ENCODE assay signal across 15 cellular contexts in the genomic region with DNA sequence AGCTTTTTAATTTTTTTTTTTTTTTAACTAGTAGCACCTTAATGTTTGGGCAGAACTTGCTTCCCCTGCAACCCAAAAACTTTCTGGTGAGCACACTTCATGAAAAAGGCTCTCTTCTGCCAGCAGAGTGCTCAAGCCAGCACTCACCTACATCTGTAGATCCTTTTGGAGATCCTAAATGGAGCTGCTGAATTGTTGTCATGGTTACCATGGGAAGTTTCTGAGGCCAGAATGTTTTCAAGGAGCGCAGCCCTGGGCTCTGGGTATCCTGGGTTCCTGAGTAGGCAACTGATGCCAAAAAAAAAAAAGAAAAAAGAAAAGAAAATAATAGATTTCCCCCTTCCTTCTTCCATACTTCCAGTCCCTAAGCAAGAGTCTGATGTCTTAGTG. TPM values are rescaled to one million over a fixed set of nuclear protein-coding genes. Genes with fewer than 3 reads are reported as not detected.
DNase-seq lines count a peak whose midpoint lies in the region; ATAC-seq and TF ChIP-seq lines count a peak whose summit lies in the region.
"Had no signal": no experiment of that assay in that cellular context is flagged by ENCODE, and none has a peak within 500 bp of the region (broad histone marks: within the 10 kb centered on the region; RNA-seq: fewer than 3 reads in every experiment).

No MANE protein-coding gene starts in this region.

- H4K91ac ChIP-seq in neuronal stem cell (ENCODE audit: low read depth, low read length, poor library complexity): no peak overlapping the region

- H2BK15ac ChIP-seq in neuronal stem cell (ENCODE audit: low read length): no peak overlapping the region

- H3K9ac ChIP-seq in OCI-LY1 (ENCODE audit: low read length): no peak overlapping the region
- H3K9ac ChIP-seq in neuronal stem cell (ENCODE audit: low read depth, low read length, poor library complexity): no peak overlapping the region

- H3K4me2 ChIP-seq in OCI-LY1 (ENCODE audit: low read length) (no peak overlapping the region), neuronal stem cell (ENCODE audit: insufficient read depth, low read length, poor library complexity, severe bottlenecking) (no peak overlapping the region)

- peaks cover 13% of the 10 kb centered on the region for H3K9me3 Mint-ChIP-seq in activated CD4-positive, alpha-beta T cell treated with anti-CD3 and anti-CD28 coated beads, Interleukin-2, amount 10 ng/mL, durations not matched to agents 24 days and 14 days
- H3K9me3 Mint-ChIP-seq in effector memory CD8-positive, alpha-beta T cell: no peaks in the 10 kb centered on the region
- peaks cover 6% of the 10 kb centered on the region for H3K9me3 Mint-ChIP-seq in stimulated activated effector memory CD8-positive, alpha-beta T cell treated with anti-CD3 and anti-CD28 coated beads, Interleukin-12 subunit alpha, Interleukin-12 subunit beta, amount 100 ng/mL, for 72 hours
- H3K9me3 Mint-ChIP-seq: endodermal cell had no signal

- peaks cover 18% of the 10 kb centered on the region for H3K36me3 Mint-ChIP-seq in activated CD4-positive, alpha-beta T cell treated with anti-CD3 and anti-CD28 coated beads, Interleukin-2, amount 10 ng/mL, durations not matched to agents 24 days and 14 days (ENCODE audit: low read depth)
- peaks cover 14% of the 10 kb centered on the region for H3K36me3 Mint-ChIP-seq in effector memory CD8-positive, alpha-beta T cell (ENCODE audit: insufficient read depth)
- peaks cover 6% of the 10 kb centered on the region for H3K36me3 Mint-ChIP-seq in stimulated activated effector memory CD8-positive, alpha-beta T cell treated with anti-CD3 and anti-CD28 coated beads, Interleukin-12 subunit alpha, Interleukin-12 subunit beta, amount 100 ng/mL, for 72 hours

- no peaks in the 10 kb centered on the region for H4K20me1 ChIP-seq in OCI-LY1 (ENCODE audit: insufficient read depth, low read length)

- H3K14ac ChIP-seq in neuronal stem cell (ENCODE audit: low read length): no peak overlapping the region

- H3K23ac ChIP-seq in neuronal stem cell (ENCODE audit: low read depth, low read length, poor library complexity): no peak overlapping the region

- no peak overlapping the region for H2BK120ac ChIP-seq in neuronal stem cell (ENCODE audit: low read depth, low read length)

- H3K79me1 ChIP-seq in neuronal stem cell (ENCODE audit: low read depth, low read length): no peaks in the 10 kb centered on the region

- H3K4me1 ChIP-seq in OCI-LY1 (ENCODE audit: insufficient read depth, low read length, severe bottlenecking) (peaks cover 40% of the 10 kb centered on the region), neuronal stem cell (ENCODE audit: control insufficient read depth in 2 of 2, insufficient read depth in 1 of 2, low read depth in 1 of 2, low read length in 2 of 2) (peaks cover 2 to 7% of the 10 kb centered on the region in 2 donors)

- H3K27me3 Mint-ChIP-seq in activated CD4-positive, alpha-beta T cell treated with anti-CD3 and anti-CD28 coated beads, Interleukin-2, amount 10 ng/mL, durations not matched to agents 24 days and 14 days: no peaks in the 10 kb centered on the region
- H3K27me3 Mint-ChIP-seq in effector memory CD8-positive, alpha-beta T cell: no peaks in the 10 kb centered on the region

- H3K27ac Mint-ChIP-seq in activated CD4-positive, alpha-beta T cell treated with anti-CD3 and anti-CD28 coated beads, Interleukin-2, amount 10 ng/mL, durations not matched to agents 24 days and 14 days: peak overlapping the region; percentile 70
- peak overlapping the region; percentile 7 to 50 for H3K27ac Mint-ChIP-seq in effector memory CD8-positive, alpha-beta T cell
- H3K27ac Mint-ChIP-seq in stimulated activated effector memory CD8-positive, alpha-beta T cell treated with anti-CD3 and anti-CD28 coated beads, Interleukin-12 subunit alpha, Interleukin-12 subunit beta, amount 100 ng/mL, for 72 hours: peak overlapping the region; percentile 70
- H3K27ac Mint-ChIP-seq: endodermal cell had no signal

- TF ChIP-seq CTCF in OCI-LY1 (IDR thresholded peaks at IDR 0.05; ENCODE audit: low read length): no peak

- H3K4me3 ChIP-seq in OCI-LY1 (ENCODE audit: low read depth, low read length, poor library complexity, severe bottlenecking): no peak overlapping the region
- no peak overlapping the region for H3K4me3 ChIP-seq in neuronal stem cell (ENCODE audit: low read length in 2 of 2)
- H3K4me3 ChIP-seq: SJSA1, tibial artery had no signal

- no peak overlapping the region for H4K8ac ChIP-seq in neuronal stem cell (ENCODE audit: low read depth, low read length)

- H2AK5ac ChIP-seq in neuronal stem cell (ENCODE audit: low read depth, low read length): no peak overlapping the region

- H3K9me3 ChIP-seq in OCI-LY1 (ENCODE audit: low read length) (no peaks in the 10 kb centered on the region), neuronal stem cell (replicated peaks in 1 of 2; ENCODE audit: control insufficient read depth in 2 of 2, insufficient read depth in 1 of 2, low read depth in 1 of 2, low read length in 2 of 2) (no peaks in the 10 kb centered on the region)
- H3K9me3 ChIP-seq: SJSA1, tibial artery had no signal

- WGBS in neuronal stem cell (ENCODE audit: extremely low coverage in 2 of 2, insufficient read length in 2 of 2, insufficient replicate concordance in 1 of 2), 2 donors: no CpG with 5 or more reads among the region's 1 CpG

- no peak overlapping the region for H2AFZ ChIP-seq in OCI-LY1 (ENCODE audit: low read length)
- H2AFZ ChIP-seq in neuronal stem cell (ENCODE audit: low read length): no peak overlapping the region

- peak overlapping the region; percentile 57 for H3K4me3 Mint-ChIP-seq in activated CD4-positive, alpha-beta T cell treated with anti-CD3 and anti-CD28 coated beads, Interleukin-2, amount 10 ng/mL, durations not matched to agents 24 days and 14 days
- H3K4me3 Mint-ChIP-seq in effector memory CD8-positive, alpha-beta T cell: peak overlapping the region; percentile 57 to 76
- peak overlapping the region; percentile 21 for H3K4me3 Mint-ChIP-seq in stimulated activated effector memory CD8-positive, alpha-beta T cell treated with anti-CD3 and anti-CD28 coated beads, Interleukin-12 subunit alpha, Interleukin-12 subunit beta, amount 100 ng/mL, for 72 hours
- H3K4me3 Mint-ChIP-seq: endodermal cell had no signal

- H3K27me3 ChIP-seq in OCI-LY1 (ENCODE audit: insufficient read depth, low read length) (no peaks in the 10 kb centered on the region), neuronal stem cell (ENCODE audit: control insufficient read depth in 3 of 3, insufficient read depth in 3 of 3, low read depth in 1 of 3, low read length in 3 of 3) (peaks cover 0 to 8% (median 5%) of the 10 kb centered on the region in 3 experiments)
- H3K27me3 ChIP-seq: SJSA1, tibial artery had no signal

- H3K27ac ChIP-seq in OCI-LY1 (ENCODE audit: low read depth, low read length, poor library complexity, severe bottlenecking) (peak overlapping the region; percentile 15), neuronal stem cell (replicated peaks; ENCODE audit: low read length) (no peak overlapping the region)
- H3K27ac ChIP-seq: SJSA1, tibial artery had no signal

- no peaks in the 10 kb centered on the region for H3K9me2 ChIP-seq in OCI-LY1 (ENCODE audit: low read depth, low read length)

- no peak overlapping the region for H2BK12ac ChIP-seq in neuronal stem cell (ENCODE audit: low read length)

- no peak overlapping the region for H3K18ac ChIP-seq in neuronal stem cell (ENCODE audit: low read length)

- H3K36me3 ChIP-seq in OCI-LY1 (ENCODE audit: insufficient read depth, low read length): no peaks in the 10 kb centered on the region; the same call in 1 of the 2 replicates
- no peaks in the 10 kb centered on the region for H3K36me3 ChIP-seq in neuronal stem cell (replicated peaks in 1 of 2; ENCODE audit: control insufficient read depth in 2 of 2, insufficient read depth in 2 of 2, low read length in 2 of 2)
- H3K36me3 ChIP-seq: SJSA1, tibial artery, WERI-Rb-1 had no signal

- no peak for DNase-seq in activated CD4-positive, alpha-beta T cell treated with anti-CD3 and anti-CD28 coated beads, Interleukin-2, amount 10 ng/mL, durations not matched to agents 24 days and 14 days
- DNase-seq in activated CD4-positive, alpha-beta T cell treated with anti-CD3 and anti-CD28 coated beads for 1 hour: no peak
- DNase-seq in effector memory CD8-positive, alpha-beta T cell: no peak
- no peak for DNase-seq in stimulated activated effector memory CD8-positive, alpha-beta T cell treated with anti-CD3 and anti-CD28 coated beads, Interleukin-12 subunit alpha, Interleukin-12 subunit beta, amount 100 ng/mL, for 72 hours (ENCODE audit: low spot score in 2 of 2)
- no peak for DNase-seq in neuronal stem cell (ENCODE audit: low spot score)
- DNase-seq: endodermal cell, NCI-H1694, NCI-H82, WERI-Rb-1 had no signal

- no peaks in the 10 kb centered on the region for H3F3A ChIP-seq in OCI-LY1 (ENCODE audit: insufficient read depth, low read length)

- no peak overlapping the region for H2BK5ac ChIP-seq in neuronal stem cell (ENCODE audit: low read length)

- H3K4me1 Mint-ChIP-seq in activated CD4-positive, alpha-beta T cell treated with anti-CD3 and anti-CD28 coated beads, Interleukin-2, amount 10 ng/mL, durations not matched to agents 24 days and 14 days: peaks cover 41% of the 10 kb centered on the region
- peaks cover 39 to 42% of the 10 kb centered on the region in 2 donors for H3K4me1 Mint-ChIP-seq in effector memory CD8-positive, alpha-beta T cell (ENCODE audit: low read depth in 2 of 2)
- H3K4me1 Mint-ChIP-seq in stimulated activated effector memory CD8-positive, alpha-beta T cell treated with anti-CD3 and anti-CD28 coated beads, Interleukin-12 subunit alpha, Interleukin-12 subunit beta, amount 100 ng/mL, for 72 hours: peaks cover 46% of the 10 kb centered on the region

- peaks cover 15% of the 10 kb centered on the region for H3K79me2 ChIP-seq in OCI-LY1 (ENCODE audit: insufficient read depth, low read length)

- no peak for ATAC-seq in effector memory CD8-positive, alpha-beta T cell (replicated peaks)
- ATAC-seq in stimulated activated effector memory CD8-positive, alpha-beta T cell treated with anti-CD3 and anti-CD28 coated beads, Interleukin-12 subunit alpha, Interleukin-12 subunit beta, amount 100 ng/mL, for 72 hours: no peak
- ATAC-seq in HG02970 (IDR thresholded peaks at IDR 0.05; ENCODE audit: low FRiP score, unreplicated experiment) (no peak), HG03354 (IDR thresholded peaks at IDR 0.05; ENCODE audit: poor library complexity, severe bottlenecking, unreplicated experiment) (no peak)
- ATAC-seq: activated T-cell treated with anti-CD3 and anti-CD28 coated beads, Interleukin-2, amount 50 U/mL, for 4 hours had no signal

- intact Hi-C loops in activated CD4-positive, alpha-beta T cell treated with anti-CD3 and anti-CD28 coated beads, Interleukin-2, amount 10 ng/mL, durations not matched to agents 24 days and 14 days (cut with micrococcal nuclease): loop anchor here (5.0 to 10.0 kb wide), 4 partner anchors 87 to 1770 kb away; a partner anchor contains a TSS

- H3K4ac ChIP-seq in neuronal stem cell (ENCODE audit: low read length): no peak overlapping the region

RNA-seq across cellular contexts. Expression of a gene that starts 3.1 kb away (rescaled TPM):
- total RNA-seq in activated CD4-positive, alpha-beta T cell treated with anti-CD3 and anti-CD28 coated beads, Interleukin-2, amount 10 ng/mL, durations not matched to agents 24 days and 14 days: 7.6 and 8.8 TPM in 2 replicates
- 3.4 TPM for polyA plus RNA-seq in neuronal stem cell (2013, experiment 1 of 2)
- polyA plus RNA-seq in neuronal stem cell (2013, experiment 2 of 2): 3.5 TPM
